Comparison of ENCODE assay signal across 1 cellular context in the genomic region with DNA sequence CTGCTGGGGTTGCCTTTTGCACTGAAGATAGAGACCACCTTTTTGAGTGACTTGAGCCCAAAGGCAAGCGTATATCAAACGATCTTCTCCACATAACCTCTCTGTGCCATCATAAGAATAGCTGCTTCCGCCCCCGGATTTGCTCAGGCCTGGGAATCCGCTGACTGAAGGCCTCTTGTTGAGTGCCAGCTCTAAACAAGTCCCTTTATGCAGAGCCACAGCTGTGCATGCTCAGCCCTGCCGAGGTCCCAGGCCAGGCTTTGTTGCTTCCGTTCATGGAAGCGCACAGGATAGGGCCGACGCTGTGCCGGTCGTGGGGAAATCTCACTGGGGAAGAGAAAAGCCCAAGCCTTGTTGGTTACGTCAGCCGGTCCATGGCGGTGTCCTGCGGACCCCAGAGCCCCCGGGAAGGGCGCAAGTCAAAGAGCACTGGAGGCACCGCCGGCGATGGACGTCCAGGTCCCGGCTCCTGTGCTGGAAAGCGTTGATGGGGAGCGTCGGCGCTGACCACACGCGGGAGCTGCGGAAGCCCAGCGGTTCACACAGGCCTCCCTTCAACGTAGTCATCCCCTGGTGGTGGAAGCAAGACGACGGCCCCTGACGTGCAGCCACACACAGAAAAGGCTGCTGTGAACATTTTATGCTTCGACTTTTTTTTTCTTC.
TF ChIP-seq lines count a peak whose summit lies in the region.

No MANE protein-coding gene starts in this region.

TF ChIP-seq in HepG2, 621 proteins besides CTCF, POLR2A, EP300 and RAD21:
- TF ChIP-seq MIXL1 (CRISPR knock-in tag; IDR thresholded peaks at IDR 0.05) (no peak), AGO2 (optimal IDR thresholded peaks at IDR 0.05; ENCODE audit: low read depth, low read length) (peak; percentile 2)
- TF ChIP-seq, protein P1, sequence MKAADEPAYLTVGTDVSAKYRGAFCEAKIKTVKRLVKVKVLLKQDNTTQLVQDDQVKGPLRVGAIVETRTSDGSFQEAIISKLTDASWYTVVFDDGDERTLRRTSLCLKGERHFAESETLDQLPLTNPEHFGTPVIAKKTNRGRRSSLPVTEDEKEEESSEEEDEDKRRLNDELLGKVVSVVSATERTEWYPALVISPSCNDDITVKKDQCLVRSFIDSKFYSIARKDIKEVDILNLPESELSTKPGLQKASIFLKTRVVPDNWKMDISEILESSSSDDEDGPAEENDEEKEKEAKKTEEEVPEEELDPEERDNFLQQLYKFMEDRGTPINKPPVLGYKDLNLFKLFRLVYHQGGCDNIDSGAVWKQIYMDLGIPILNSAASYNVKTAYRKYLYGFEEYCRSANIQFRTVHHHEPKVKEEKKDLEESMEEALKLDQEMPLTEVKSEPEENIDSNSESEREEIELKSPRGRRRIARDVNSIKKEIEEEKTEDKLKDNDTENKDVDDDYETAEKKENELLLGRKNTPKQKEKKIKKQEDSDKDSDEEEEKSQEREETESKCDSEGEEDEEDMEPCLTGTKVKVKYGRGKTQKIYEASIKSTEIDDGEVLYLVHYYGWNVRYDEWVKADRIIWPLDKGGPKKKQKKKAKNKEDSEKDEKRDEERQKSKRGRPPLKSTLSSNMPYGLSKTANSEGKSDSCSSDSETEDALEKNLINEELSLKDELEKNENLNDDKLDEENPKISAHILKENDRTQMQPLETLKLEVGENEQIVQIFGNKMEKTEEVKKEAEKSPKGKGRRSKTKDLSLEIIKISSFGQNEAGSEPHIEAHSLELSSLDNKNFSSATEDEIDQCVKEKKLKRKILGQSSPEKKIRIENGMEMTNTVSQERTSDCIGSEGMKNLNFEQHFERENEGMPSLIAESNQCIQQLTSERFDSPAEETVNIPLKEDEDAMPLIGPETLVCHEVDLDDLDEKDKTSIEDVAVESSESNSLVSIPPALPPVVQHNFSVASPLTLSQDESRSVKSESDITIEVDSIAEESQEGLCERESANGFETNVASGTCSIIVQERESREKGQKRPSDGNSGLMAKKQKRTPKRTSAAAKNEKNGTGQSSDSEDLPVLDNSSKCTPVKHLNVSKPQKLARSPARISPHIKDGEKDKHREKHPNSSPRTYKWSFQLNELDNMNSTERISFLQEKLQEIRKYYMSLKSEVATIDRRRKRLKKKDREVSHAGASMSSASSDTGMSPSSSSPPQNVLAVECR (CRISPR knock-in tag; IDR thresholded peaks at IDR 0.05; ENCODE audit: borderline replicate concordance) = 0 out of 2 replicates have a peak, but pooled peaks have one; percentile 19
